Comparison of ENCODE assay signal across 10 cellular contexts in the genomic region with DNA sequence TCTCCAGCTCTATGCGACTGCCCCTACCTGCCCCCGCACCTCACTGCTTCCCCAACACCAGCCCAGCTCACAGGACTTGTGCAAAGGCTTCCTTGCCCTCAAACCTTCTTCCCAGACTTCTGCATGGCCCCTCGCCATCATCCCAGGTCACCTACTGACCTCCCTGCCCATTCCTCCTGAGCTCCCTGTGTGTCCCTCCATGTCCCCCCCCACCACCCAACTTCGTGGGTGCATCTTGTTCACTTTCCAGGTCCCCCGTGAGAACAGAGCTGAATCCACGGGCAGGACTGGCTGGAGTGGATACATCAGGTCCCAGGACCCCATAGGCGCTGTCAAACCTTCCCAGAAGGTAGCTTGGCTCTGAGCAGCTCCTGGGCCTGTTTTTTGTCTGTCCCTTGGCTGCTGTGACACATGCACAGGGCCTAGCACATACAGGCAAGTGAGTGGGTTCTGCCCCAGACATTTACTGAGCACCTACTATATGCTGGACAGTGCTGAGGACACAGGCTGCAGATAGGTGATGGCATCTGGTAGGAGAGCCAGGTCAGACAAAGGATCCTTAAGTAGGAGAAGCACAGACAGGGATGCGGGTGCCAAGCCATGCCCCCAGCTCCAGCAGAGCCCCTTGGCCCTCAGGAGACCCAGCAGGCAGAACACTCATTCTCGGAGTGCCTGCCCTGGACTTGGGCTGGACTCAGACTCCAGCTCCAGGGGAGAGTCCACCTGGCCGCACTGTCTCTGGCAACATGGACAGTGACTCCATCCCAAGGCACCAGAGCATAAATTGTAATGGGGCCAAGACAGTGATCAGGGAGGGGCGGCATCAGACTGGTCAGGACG. TPM values are rescaled to one million over a fixed set of nuclear protein-coding genes. Genes with fewer than 3 reads are reported as not detected.
A peak's percentile ranks its signal among the peaks of the same experiment; 100 is the strongest.
DNase-seq lines count a peak whose midpoint lies in the region; ATAC-seq and TF ChIP-seq lines count a peak whose summit lies in the region.
"Had no signal": no experiment of that assay in that cellular context is flagged by ENCODE, and none has a peak within 500 bp of the region (broad histone marks: within the 10 kb centered on the region; RNA-seq: fewer than 3 reads in every experiment).

No MANE protein-coding gene starts in this region.

- TF ChIP-seq EP300 in sigmoid colon (IDR thresholded peaks at IDR 0.05) = no peak

- no peaks in the 10 kb centered on the region for H3K9me3 ChIP-seq in CD4-positive, alpha-beta memory T cell (ENCODE audit: control insufficient read depth in 1 of 2, low read length in 2 of 2)
- H3K9me3 ChIP-seq in right atrium auricular region = no peaks in the 10 kb centered on the region
- no peaks in the 10 kb centered on the region for H3K9me3 ChIP-seq in sigmoid colon

- WGBS in sigmoid colon, 2 donors = 93 to 95% methylated on average over 12 of the region's 12 CpGs

- H3K27me3 Mint-ChIP-seq in CD4-positive, alpha-beta memory T cell = no peaks in the 10 kb centered on the region
- no peaks in the 10 kb centered on the region for H3K27me3 Mint-ChIP-seq in activated CD8-positive, alpha-beta T cell treated with anti-CD3 and anti-CD28 coated beads for 36 hours

- CTCF ChIA-PET in CD4-positive, alpha-beta memory T cell (lab: Charles Lee; ENCODE audit: partially characterized antibody) = interaction anchor here (1.1 to 2.7 kb wide), 5 partner anchors 10 to 38 kb away, joined by 3 to 14 read pairs (median 9); no protein-coding TSS in a partner anchor
- CTCF ChIA-PET in activated CD8-positive, alpha-beta T cell treated with anti-CD3 and anti-CD28 coated beads for 36 hours (lab: Charles Lee) = interaction anchor here (1.3 to 3.8 kb wide), 4 partner anchors 10 to 40 kb away, joined by 3 to 48 read pairs (median 5); no protein-coding TSS in a partner anchor
- CTCF ChIA-PET in GM10248 (lab: Yijun Ruan, JAX) = interaction anchor here (1.2 to 16.5 kb wide), 7 partner anchors 11 to 447 kb away, joined by 3 to 174 read pairs (median 4); no protein-coding TSS in a partner anchor

- intact Hi-C loops in CD4-positive, alpha-beta memory T cell (cut with micrococcal nuclease) = no loop called here
- intact Hi-C loops in activated CD8-positive, alpha-beta T cell treated with anti-CD3 and anti-CD28 coated beads for 36 hours (cut with micrococcal nuclease) = no loop called here
- intact Hi-C loops in sigmoid colon (cut with DNase I) = no loop called here

- peaks cover 21% of the 10 kb centered on the region for H3K4me1 ChIP-seq in CD4-positive, alpha-beta memory T cell (ENCODE audit: insufficient read depth, low read length)
- peaks cover 0 to 32% of the 10 kb centered on the region in 2 donors for H3K4me1 ChIP-seq in right atrium auricular region
- peaks cover 0 to 24% (median 22%) of the 10 kb centered on the region in 4 donors for H3K4me1 ChIP-seq in sigmoid colon

- DNase-seq in CD4-positive, alpha-beta memory T cell = peak in 1 of 5 donors; percentile 29
- peak; percentile 3 for DNase-seq in activated CD8-positive, alpha-beta T cell treated with anti-CD3 and anti-CD28 coated beads for 36 hours
- no peak for DNase-seq in right atrium auricular region (ENCODE audit: low spot score)
- DNase-seq in sigmoid colon = peak; percentile 64
- no peak for DNase-seq in GM10248 (ENCODE audit: extremely low spot score)
- no peak for DNase-seq in GM03348 (ENCODE audit: low spot score)
- DNase-seq in EL = no peak
- DNase-seq in NCI-H187 treated with DMSO at 0.1 percent for 48 hours (lab: John Stamatoyannopoulos, UW) = no peak
- DNase-seq: NCI-H1436 treated with DMSO at 0.1 percent for 48 hours had no signal

- H3K27ac ChIP-seq in CD4-positive, alpha-beta memory T cell (ENCODE audit: low read depth, low read length) = no peak overlapping the region
- H3K27ac ChIP-seq in right atrium auricular region = peak overlapping the region; percentile 61 to 76
- H3K27ac ChIP-seq in sigmoid colon = peak overlapping the region; percentile 76 to 79 (median 78)
- H3K27ac ChIP-seq: cardiac muscle cell had no signal

- peak overlapping the region in 6 of 7 donors; percentile 70 to 90 (median 82) for H3K27ac Mint-ChIP-seq in CD4-positive, alpha-beta memory T cell
- peak overlapping the region; percentile 79 for H3K27ac Mint-ChIP-seq in activated CD8-positive, alpha-beta T cell treated with anti-CD3 and anti-CD28 coated beads for 36 hours

- no peak overlapping the region for H3K4me3 ChIP-seq in CD4-positive, alpha-beta memory T cell (ENCODE audit: low read length in 2 of 2)
- H3K4me3 ChIP-seq in right atrium auricular region (no peak overlapping the region), sigmoid colon (no peak overlapping the region)
- H3K4me3 ChIP-seq: cardiac muscle cell had no signal

- peak overlapping the region in 2 of 8 donors; percentile 18 to 42 for H3K4me3 Mint-ChIP-seq in CD4-positive, alpha-beta memory T cell
- H3K4me3 Mint-ChIP-seq in activated CD8-positive, alpha-beta T cell treated with anti-CD3 and anti-CD28 coated beads for 36 hours = no peak overlapping the region

- TF ChIP-seq POLR2A in sigmoid colon (IDR thresholded peaks at IDR 0.05) = no peak

- no peaks in the 10 kb centered on the region for H3K36me3 ChIP-seq in CD4-positive, alpha-beta memory T cell (ENCODE audit: insufficient read depth, low read length)
- H3K36me3 ChIP-seq in right atrium auricular region (peaks cover 24% of the 10 kb centered on the region), sigmoid colon (peaks cover 0 to 33% (median 11%) of the 10 kb centered on the region in 4 donors)
- H3K36me3 ChIP-seq: cardiac muscle cell had no signal

- POLR2A ChIA-PET in CD4-positive, alpha-beta memory T cell (lab: Charles Lee; ENCODE audit: partially characterized antibody) = interaction anchor here (1.0 to 2.7 kb wide), 6 partner anchors 11 to 32 kb away, joined by 3 to 11 read pairs (median 4); partner anchors contain the start of gene NINJ1
- POLR2A ChIA-PET in activated CD8-positive, alpha-beta T cell treated with anti-CD3 and anti-CD28 coated beads for 36 hours (lab: Charles Lee) = interaction anchor here (1.1 to 4.3 kb wide), 8 partner anchors 8 to 91 kb away, joined by 3 to 22 read pairs (median 4); partner anchors contain the start of gene NINJ1
- POLR2A ChIA-PET in GM10248 (lab: Yijun Ruan, JAX) = interaction anchor here (0.9 to 1.4 kb wide), 2 partner anchors 15 kb away, joined by 4 read pairs; partner anchors contain the start of gene NINJ1

- H3K9me3 Mint-ChIP-seq in CD4-positive, alpha-beta memory T cell = no peaks in the 10 kb centered on the region
- no peaks in the 10 kb centered on the region for H3K9me3 Mint-ChIP-seq in activated CD8-positive, alpha-beta T cell treated with anti-CD3 and anti-CD28 coated beads for 36 hours

- H3K36me3 Mint-ChIP-seq in CD4-positive, alpha-beta memory T cell = peaks cover 0 to 22% of the 10 kb centered on the region in 2 donors
- H3K36me3 Mint-ChIP-seq in activated CD8-positive, alpha-beta T cell treated with anti-CD3 and anti-CD28 coated beads for 36 hours (ENCODE audit: low read depth) = peaks cover 19% of the 10 kb centered on the region

- no peaks in the 10 kb centered on the region for H3K27me3 ChIP-seq in CD4-positive, alpha-beta memory T cell (ENCODE audit: insufficient read depth, low read length)
- H3K27me3 ChIP-seq in right atrium auricular region = no peaks in the 10 kb centered on the region
- H3K27me3 ChIP-seq in sigmoid colon = no peaks in the 10 kb centered on the region
- H3K27me3 ChIP-seq: cardiac muscle cell had no signal

- no peak for ATAC-seq in activated CD8-positive, alpha-beta T cell treated with anti-CD3 and anti-CD28 coated beads for 36 hours

- TF ChIP-seq CTCF in activated CD8-positive, alpha-beta T cell treated with anti-CD3 and anti-CD28 coated beads for 36 hours (IDR thresholded peaks at IDR 0.05) = no peak
- TF ChIP-seq CTCF in right atrium auricular region (IDR thresholded peaks at IDR 0.05) = no peak
- no peak for TF ChIP-seq CTCF in sigmoid colon (IDR thresholded peaks at IDR 0.05)
- TF ChIP-seq CTCF in GM10248 (IDR thresholded peaks at IDR 0.05; ENCODE audit: control extremely low read depth, extremely low read depth, low read depth, missing control alignments) = no peak

- peaks cover 12 to 32% (median 22%) of the 10 kb centered on the region in 4 donors for H3K4me1 Mint-ChIP-seq in CD4-positive, alpha-beta memory T cell
- peaks cover 20% of the 10 kb centered on the region for H3K4me1 Mint-ChIP-seq in activated CD8-positive, alpha-beta T cell treated with anti-CD3 and anti-CD28 coated beads for 36 hours (ENCODE audit: low read depth)

RNA-seq across cellular contexts. Expression of gene NINJ1, which starts 15.0 kb away (rescaled TPM):
- total RNA-seq in CD4-positive, alpha-beta memory T cell = 10 to 100 TPM; 31.1 to 31.3 TPM
- 10 to 100 TPM; 75.7 to 92.4 TPM for polyA plus RNA-seq in CD4-positive, alpha-beta memory T cell
- total RNA-seq in activated CD8-positive, alpha-beta T cell treated with anti-CD3 and anti-CD28 coated beads for 36 hours = 100 to 1,000 TPM; 118 to 120 TPM
- total RNA-seq in right atrium auricular region (10 to 100 TPM; 65.5 to 89.4 TPM), sigmoid colon (100 to 1,000 TPM in 1 of 4 donors, 10 to 100 TPM in 3; 56.5 to 116 (median 69.6) TPM)
- polyA plus RNA-seq in sigmoid colon = 10 to 100 TPM; 28.9 to 58.7 (median 53.5) TPM

RNA-seq across cellular contexts. Expression of gene CARD19, which starts 23.1 kb away (rescaled TPM):
- total RNA-seq in CD4-positive, alpha-beta memory T cell = 10 to 100 TPM; 57.8 to 64.2 TPM
- 10 to 100 TPM; 65.6 to 88.7 TPM for polyA plus RNA-seq in CD4-positive, alpha-beta memory T cell
- 10 to 100 TPM; 42.9 to 43.4 TPM for total RNA-seq in activated CD8-positive, alpha-beta T cell treated with anti-CD3 and anti-CD28 coated beads for 36 hours
- 10 to 100 TPM; 21.2 to 46.8 TPM for total RNA-seq in right atrium auricular region
- 10 to 100 TPM; 51.2 to 88.4 (median 85.0) TPM for total RNA-seq in sigmoid colon
- 10 to 100 TPM; 56.8 to 87.2 (median 66.1) TPM for polyA plus RNA-seq in sigmoid colon

Comparison
In these comparisons a context has a peak if more than half of its experiments do, and no peak if none do; other contexts are left out.
1. DNase-seq: peak in activated CD8-positive, alpha-beta T cell treated with anti-CD3 and anti-CD28 coated beads for 36 hours (single experiment) and sigmoid colon (single experiment); none in right atrium auricular region (single experiment), GM10248 (single experiment), GM03348 (single experiment), EL (single experiment) and NCI-H187 treated with DMSO at 0.1 percent for 48 hours (single experiment).